27 cellular contexts compared by ENCODE assay signal in genomic region chr4:7130610-7131211, GRCh38.
A peak's percentile ranks its signal among the peaks of the same experiment; 100 is the strongest.
DNase-seq lines count a peak whose midpoint lies in the region; ATAC-seq, FAIRE-seq and TF ChIP-seq lines count a peak whose summit lies in the region.
"Had no signal": no experiment of that assay in that cellular context is flagged by ENCODE, and none has a peak within 500 bp of the region (broad histone marks: within the 10 kb centered on the region; RNA-seq: fewer than 3 reads in every experiment).

No MANE protein-coding gene starts in this region.

- no peaks in the 10 kb centered on the region for H3K9me3 ChIP-seq in H9 (ENCODE audit: control insufficient read depth, low read depth, low read length)
- H3K9me3 ChIP-seq in K562 (replicated peaks; ENCODE audit: control insufficient read depth, insufficient read depth, low read depth, low read length), result no peaks in the 10 kb centered on the region; the same call in 1 of the 2 replicates
- H3K9me3 ChIP-seq in trophoblast cell (ENCODE audit: insufficient read depth, low read depth, low read length), result peaks cover 17% of the 10 kb centered on the region
- H3K9me3 ChIP-seq: SJCRH30 had no signal

- H3K4me3 Mint-ChIP-seq in H9 (no peak overlapping the region), immature natural killer cell (no peak overlapping the region)
- H3K4me3 Mint-ChIP-seq: CD4-positive, alpha-beta T cell; GM23338 had no signal

- peak; percentile 41 for FAIRE-seq in D721Med (lab: Jason Lieb, UNC)
- peak; percentile 86 for FAIRE-seq in K562 (lab: Jason Lieb, UNC)
- FAIRE-seq: A204.1 had no signal

- H2BK20ac ChIP-seq in H9 (ENCODE audit: low read depth, low read length, poor library complexity, severe bottlenecking), result no peak overlapping the region

- H3K79me1 ChIP-seq in H9 (ENCODE audit: insufficient read depth, low read depth, low read length, poor library complexity, severe bottlenecking) (no peaks in the 10 kb centered on the region), trophoblast cell (ENCODE audit: low read length) (no peaks in the 10 kb centered on the region)

- H3K79me2 ChIP-seq in H9 (ENCODE audit: insufficient read depth, low read length), result no peaks in the 10 kb centered on the region
- no peaks in the 10 kb centered on the region for H3K79me2 ChIP-seq in K562 (ENCODE audit: control insufficient read depth, insufficient read depth, low read length)
- no peaks in the 10 kb centered on the region for H3K79me2 ChIP-seq in trophoblast cell (ENCODE audit: control insufficient read depth, insufficient read depth, low read length, poor library complexity)

- H3K27ac ChIP-seq in H9 (ENCODE audit: insufficient read length, low read depth, low read length) (no peak overlapping the region), K562 (ENCODE audit: extremely low read depth, low read depth, low read length) (no peak overlapping the region; the same call in 2 of the 3 replicates), trophoblast cell (ENCODE audit: low read depth, low read length) (no peak overlapping the region)
- H3K27ac ChIP-seq: SJCRH30 had no signal

- H4K20me1 ChIP-seq in H9 (ENCODE audit: control insufficient read depth, insufficient read depth, insufficient read length) (no peaks in the 10 kb centered on the region), K562 (replicated peaks; ENCODE audit: control insufficient read depth, insufficient read depth, low read length) (no peaks in the 10 kb centered on the region)

- H2BK120ac ChIP-seq in H9 (ENCODE audit: low read depth, low read length, poor library complexity, severe bottlenecking), result no peak overlapping the region
- H2BK120ac ChIP-seq in trophoblast cell (ENCODE audit: insufficient read depth, low read length, poor library complexity), result no peak overlapping the region

- H3K27me3 Mint-ChIP-seq in H9 (ENCODE audit: low read depth) (peaks cover 10% of the 10 kb centered on the region), immature natural killer cell (ENCODE audit: low read depth in 3 of 3) (peaks cover 2 to 8% (median 5%) of the 10 kb centered on the region in 3 donors)

- no peak overlapping the region for H2AFZ ChIP-seq in H9 (ENCODE audit: low read length)
- H2AFZ ChIP-seq in K562 (ENCODE audit: low read depth, low read length), result no peak overlapping the region
- H2AFZ ChIP-seq in trophoblast cell (ENCODE audit: insufficient read depth, low read length, poor library complexity), result no peak overlapping the region
- H2AFZ ChIP-seq: GM23338 had no signal

- H3K4ac ChIP-seq in H9 (ENCODE audit: low read depth, low read length) (no peak overlapping the region), trophoblast cell (ENCODE audit: low read depth, low read length) (no peak overlapping the region)

- H3K36me3 Mint-ChIP-seq in H9 (ENCODE audit: insufficient read depth in 1 of 3, low read depth in 3 of 3) (no peaks in the 10 kb centered on the region), immature natural killer cell (no peaks in the 10 kb centered on the region)

- TF ChIP-seq CTCF in D721Med (IDR thresholded peaks at IDR 0.05; ENCODE audit: insufficient read depth, missing control alignments), result no peak
- no peak for TF ChIP-seq CTCF in H9 (conservative IDR thresholded peaks at IDR 0.05)
- TF ChIP-seq CTCF in K562 (IDR thresholded peaks at IDR 0.05 in 2 of 3, conservative IDR thresholded peaks at IDR 0.05 in 1 of 3; ENCODE audit: insufficient read depth in 2 of 3, low read depth in 1 of 3, low read length in 3 of 3), result no peak

- POLR2A ChIA-PET in K562 (lab: Yijun Ruan, JAX), result no interaction called here

- H2BK12ac ChIP-seq in H9 (ENCODE audit: insufficient read length, low read depth, low read length), result no peak overlapping the region
- H2BK12ac ChIP-seq in trophoblast cell (ENCODE audit: low read length), result no peak overlapping the region

- H3K4me1 ChIP-seq in H9 (ENCODE audit: insufficient read depth, low read length) (0 out of 2 replicates have a peak, but pooled peaks cover under 1% of the 10 kb centered on the region), K562 (replicated peaks in 1 of 2; ENCODE audit: control insufficient read depth in 2 of 2, insufficient read depth in 2 of 2, low read length in 2 of 2) (peaks cover 0 to 18% of the 10 kb centered on the region in 2 experiments; a peak in 1 of 5 replicates), trophoblast cell (ENCODE audit: control insufficient read depth in 1 of 2, insufficient read depth in 2 of 2, low read length in 2 of 2) (no peaks in the 10 kb centered on the region)

- H3K9ac ChIP-seq in H9 (ENCODE audit: extremely low read depth, insufficient read length, low read length), result no peak overlapping the region
- no peak overlapping the region for H3K9ac ChIP-seq in K562 (ENCODE audit: insufficient read depth in 1 of 2, low read depth in 2 of 2, low read length in 2 of 2)
- H3K9ac ChIP-seq in trophoblast cell (ENCODE audit: low read length), result no peak overlapping the region
- H3K9ac ChIP-seq: BLaER1 treated with 17β-estradiol and CSF1 and Interleukin-3, amounts not matched to agents 10 nM and 100 nM had no signal

- no peaks in the 10 kb centered on the region for H3K23me2 ChIP-seq in H9 (ENCODE audit: insufficient read length, low read depth, low read length, poor library complexity, severe bottlenecking)

- H3K27me3 ChIP-seq in H9 (ENCODE audit: insufficient read depth, low read length), result no peaks in the 10 kb centered on the region
- H3K27me3 ChIP-seq in K562 (ENCODE audit: control insufficient read depth in 2 of 2, insufficient read depth in 2 of 2, low read length in 2 of 2), result peaks cover 17 to 56% of the 10 kb centered on the region in 2 experiments
- no peaks in the 10 kb centered on the region for H3K27me3 ChIP-seq in trophoblast cell (ENCODE audit: insufficient read depth, low read length)

- no peak for TF ChIP-seq RAD21 in K562 (CRISPR knock-in tag; conservative IDR thresholded peaks at IDR 0.05 in 1 of 2, IDR thresholded peaks at IDR 0.05 in 1 of 2)

- no peak overlapping the region for H3T11ph ChIP-seq in H9 (ENCODE audit: low read length)

- no peak overlapping the region for H4K5ac ChIP-seq in H9 (ENCODE audit: insufficient read length, low read depth, low read length)

- TF ChIP-seq EP300 in K562 (IDR thresholded peaks at IDR 0.05; ENCODE audit: low read length), result no peak

- peak overlapping the region; percentile 0 for H4K8ac ChIP-seq in H9 (replicated peaks; ENCODE audit: insufficient read length, low read depth, low read length)
- no peak overlapping the region for H4K8ac ChIP-seq in trophoblast cell (ENCODE audit: low read depth, low read length)

- H4K91ac ChIP-seq in H9 (ENCODE audit: insufficient read length, low read depth, low read length), result no peak overlapping the region
- H4K91ac ChIP-seq in trophoblast cell (ENCODE audit: low read depth, low read length), result no peak overlapping the region

- no peak overlapping the region for H4K12ac ChIP-seq in trophoblast cell (ENCODE audit: low read depth, low read length)

- no peaks in the 10 kb centered on the region for H3K36me3 ChIP-seq in K562 (ENCODE audit: control insufficient read depth, insufficient read depth, low read length)
- no peaks in the 10 kb centered on the region for H3K36me3 ChIP-seq in trophoblast cell (ENCODE audit: control insufficient read depth in 1 of 2, insufficient read depth in 2 of 2, low read length in 2 of 2)
- H3K36me3 ChIP-seq: BLaER1 treated with 17β-estradiol and CSF1 and Interleukin-3, amounts not matched to agents 10 nM and 100 nM; SJCRH30 had no signal

- H3K9me3 Mint-ChIP-seq in H9 (peaks cover 0 to 3% of the 10 kb centered on the region in 2 experiments; a peak in 1 of 5 replicates), immature natural killer cell (no peaks in the 10 kb centered on the region)
- H3K9me3 Mint-ChIP-seq: CD4-positive, alpha-beta T cell; GM23338 had no signal

- TF ChIP-seq POLR2A in K562 (conservative IDR thresholded peaks at IDR 0.05), result no peak

- H3K4me3 ChIP-seq in K562, result no peak overlapping the region
- peak overlapping the region; percentile 41 for H3K4me3 ChIP-seq in trophoblast cell (ENCODE audit: low read depth, low read length)
- H3K4me3 ChIP-seq: BLaER1 treated with 17β-estradiol and CSF1 and Interleukin-3, amounts not matched to agents 10 nM and 100 nM; GM23338; SJCRH30 had no signal

- BruUV-seq in K562 (replicated peaks; lab: Mats Ljungman, UMichigan), result no TSS peak

- H2AK5ac ChIP-seq in H9 (ENCODE audit: insufficient read length, low read length) (no peak overlapping the region), trophoblast cell (ENCODE audit: low read length) (no peak overlapping the region)

- no peak overlapping the region for H3K4me2 ChIP-seq in H9 (ENCODE audit: insufficient read depth, insufficient read length, low read length)
- H3K4me2 ChIP-seq in K562 (ENCODE audit: insufficient read depth, low read length), result no peak overlapping the region
- H3K4me2 ChIP-seq in trophoblast cell (ENCODE audit: low read length), result no peak overlapping the region
- H3K4me2 ChIP-seq: GM23338 had no signal

- CTCF ChIA-PET in K562 (lab: Yijun Ruan, JAX; ENCODE audit: low intra/inter-chr PET ratio), result no interaction called here

- H3K9me1 ChIP-seq in K562 (ENCODE audit: control insufficient read depth, insufficient read depth, low read length), result no peaks in the 10 kb centered on the region

- H3K14ac ChIP-seq in H9 (ENCODE audit: insufficient read depth, low read length) (no peak overlapping the region), trophoblast cell (ENCODE audit: low read length) (no peak overlapping the region)

- H3K56ac ChIP-seq in H9 (ENCODE audit: insufficient read length, low read depth, low read length), result no peak overlapping the region

- no peak overlapping the region for H3K27ac Mint-ChIP-seq in H9
- no peak overlapping the region for H3K27ac Mint-ChIP-seq in immature natural killer cell
- H3K27ac Mint-ChIP-seq: CD4-positive, alpha-beta T cell had no signal

- no peak for ATAC-seq in K562
- ATAC-seq: PC-3, Right ventricle myocardium inferior, SK-N-SH treated with all-trans-retinoic acid at 6 μM for 48 hours had no signal

- H2BK5ac ChIP-seq in H9 (ENCODE audit: insufficient read length, low read length) (no peak overlapping the region), trophoblast cell (ENCODE audit: low read depth, low read length, poor library complexity) (no peak overlapping the region)

- H2BK15ac ChIP-seq in H9 (ENCODE audit: low read depth, low read length), result no peak overlapping the region

- in situ Hi-C loops in K562 (cut with MboI), result no loop called here

- intact Hi-C loops in K562 (cut with micrococcal nuclease), result no loop called here

- H3K23ac ChIP-seq in H9 (ENCODE audit: insufficient read length, low read depth, low read length), result no peak overlapping the region
- H3K23ac ChIP-seq in trophoblast cell (ENCODE audit: low read length), result peak overlapping the region; percentile 58

- DNase-seq in D721Med (ENCODE audit: insufficient read length, low spot score) (no peak), H9 (no peak), K562 (ENCODE audit: extremely low read depth in 1 of 4, low spot score in 3 of 4) (no peak), trophoblast cell (no peak), GM03348 (ENCODE audit: low spot score) (no peak), immature natural killer cell (no peak), NCI-H345 (lab: John Stamatoyannopoulos, UW) (no peak)
- DNase-seq: CD4-positive, alpha-beta T cell; COR-L47; DMS79 treated with DMSO at 0.1 percent for 48 hours; GF-D8; HCEC 1CT; Kasumi-1; MV-4-11; NCI-H1105; NCI-H1436 treated with DMSO at 0.1 percent for 48 hours; NCI-H187 treated with DMSO at 0.1 percent for 48 hours; NCI-H2171 treated with DMSO at 0.1 percent for 48 hours; NCI-H524; NCI-H748 treated with DMSO at 0.1 percent for 48 hours; PC-3; SJCRH30 had no signal

- H3K18ac ChIP-seq in H9 (ENCODE audit: insufficient read length, low read depth, low read length) (no peak overlapping the region), trophoblast cell (ENCODE audit: low read length) (no peak overlapping the region)

- peaks cover 9 to 11% of the 10 kb centered on the region in 2 experiments for H3K4me1 Mint-ChIP-seq in H9
- no peaks in the 10 kb centered on the region for H3K4me1 Mint-ChIP-seq in immature natural killer cell

- 100% methylated on average over 5 of the region's 5 CpGs for WGBS in H9 (ENCODE audit: extremely low coverage, insufficient read length, low lambda C conversion rate)
- 2% methylated on average over 4 of the region's 5 CpGs for WGBS in K562 (ENCODE audit: insufficient coverage, low coverage, missing lambda C conversion rate)
- 100% methylated on average over 5 of the region's 5 CpGs for WGBS in trophoblast cell (ENCODE audit: extremely low coverage, insufficient coverage, insufficient read length)
